Comparison of ENCODE assay signal across 31 cellular contexts in the genomic region with DNA sequence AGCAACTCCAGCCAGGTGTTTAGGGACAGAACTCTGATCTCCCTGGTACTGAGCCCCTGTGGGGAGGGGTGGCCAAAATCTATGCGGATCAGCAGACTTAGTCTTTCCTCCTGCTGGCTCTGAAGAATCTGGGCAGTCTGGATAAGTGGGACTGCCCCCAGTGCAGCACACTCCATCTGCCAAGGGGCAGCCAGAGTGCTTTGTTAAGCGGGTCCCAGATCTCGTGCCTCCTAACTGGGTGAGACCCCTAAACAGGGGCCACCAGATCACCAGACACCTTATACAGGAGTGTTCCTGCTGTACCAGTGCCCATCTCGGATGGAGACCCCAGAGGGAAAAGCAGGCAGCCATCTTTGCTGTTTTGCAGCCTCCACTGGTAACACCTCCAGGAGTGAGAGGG.
DNase-seq lines count a peak whose midpoint lies in the region; TF ChIP-seq lines count a peak whose summit lies in the region.
"Had no signal": no experiment of that assay in that cellular context is flagged by ENCODE, and none has a peak within 500 bp of the region (broad histone marks: within the 10 kb centered on the region; RNA-seq: fewer than 3 reads in every experiment).

No MANE protein-coding gene starts in this region.

- no peaks in the 10 kb centered on the region for H3K27me3 Mint-ChIP-seq in chondrocyte (ENCODE audit: low read depth)
- H3K27me3 Mint-ChIP-seq: B cell; CD4-positive, alpha-beta memory T cell; CD4-positive, alpha-beta T cell; CD4-positive, CD25-positive, alpha-beta regulatory T cell had no signal

- intact Hi-C loops in spleen (cut with DNase I; ENCODE audit: low total_unique reads) = no loop called here

- no peak overlapping the region for H3K4me3 Mint-ChIP-seq in chondrocyte (ENCODE audit: unreplicated experiment)
- H3K4me3 Mint-ChIP-seq: B cell; CD14-positive monocyte; CD4-positive, alpha-beta memory T cell; CD4-positive, alpha-beta T cell; CD4-positive, CD25-positive, alpha-beta regulatory T cell; CD8-positive, alpha-beta memory T cell; CD8-positive, alpha-beta T cell had no signal

- TF ChIP-seq POLR2A in spleen (IDR thresholded peaks at IDR 0.05) = no peak

- H3K4me1 ChIP-seq in spleen = no peaks in the 10 kb centered on the region
- H3K4me1 ChIP-seq: A549; BE2C; BLaER1; BLaER1 treated with 17β-estradiol and CSF1 and Interleukin-3, amounts not matched to agents 10 nM and 100 nM; Caco-2 had no signal

- no peaks in the 10 kb centered on the region for H3K27me3 ChIP-seq in spleen (replicated peaks in 1 of 7)
- H3K27me3 ChIP-seq: BE2C had no signal

- H3K9me3 ChIP-seq in spleen = peaks cover 0 to 15% (median 0%) of the 10 kb centered on the region in 8 donors
- H3K9me3 ChIP-seq: A549, BE2C, Caco-2 had no signal

- no peak overlapping the region for H3K27ac Mint-ChIP-seq in chondrocyte (ENCODE audit: unreplicated experiment)
- H3K27ac Mint-ChIP-seq: B cell; CD14-positive monocyte; CD4-positive, alpha-beta memory T cell; CD4-positive, alpha-beta T cell; CD4-positive, CD25-positive, alpha-beta regulatory T cell; CD8-positive, alpha-beta memory T cell; CD8-positive, alpha-beta T cell had no signal

- peaks cover 39% of the 10 kb centered on the region for H3K9me3 Mint-ChIP-seq in chondrocyte (ENCODE audit: low read depth)

- no peak overlapping the region for H3K27ac ChIP-seq in spleen
- H3K27ac ChIP-seq: 22Rv1; A549; BLaER1; BLaER1 treated with 17β-estradiol and CSF1 and Interleukin-3, amounts not matched to agents 10 nM and 100 nM; C4-2B had no signal

- 77 to 100% (median 86%) methylated on average over 1 to 4 of the region's 4 CpGs for WGBS in spleen, 5 donors

- TF ChIP-seq CTCF in chondrocyte (IDR thresholded peaks at IDR 0.05) (no peak), spleen (IDR thresholded peaks at IDR 0.05 in 8 of 11, conservative IDR thresholded peaks at IDR 0.05 in 3 of 11) (no peak)

- DNase-seq in chondrocyte (ENCODE audit: low spot score) = peak; percentile 47
- DNase-seq in spleen = peak; percentile 40
- DNase-seq in NOMO-1 treated with dmso at 0.1 percent for 144 hours (lab: John Stamatoyannopoulos, UW; ENCODE audit: unreplicated experiment) = no peak
- no peak for DNase-seq in activated CD4-positive, alpha-beta T cell treated with anti-CD3 and anti-CD28 coated beads, Interleukin-2, amount 50 U/mL, for 48 hours
- DNase-seq: 8988T; ACHN; AML-193; BE2C; C1 segment of cervical spinal cord; Caco-2; Calu3; CD4-positive, alpha-beta T cell; CD4-positive, CD25-positive, alpha-beta regulatory T cell; CD8-positive, alpha-beta memory T cell; CD8-positive, alpha-beta T cell; COR-L47; DMS 273 treated with DMSO at 0.1 percent for 48 hours; DMS153; DMS53; DMS79; DMS79 treated with DMSO at 0.1 percent for 48 hours; DND-41; EL had no signal

- no peaks in the 10 kb centered on the region for H3K36me3 ChIP-seq in spleen
- H3K36me3 ChIP-seq: BE2C; BLaER1; BLaER1 treated with 17β-estradiol and CSF1 and Interleukin-3, amounts not matched to agents 10 nM and 100 nM had no signal

- H3K36me3 Mint-ChIP-seq in chondrocyte (ENCODE audit: low read depth) = peaks cover 32% of the 10 kb centered on the region
- H3K36me3 Mint-ChIP-seq: CD14-positive monocyte; CD4-positive, alpha-beta memory T cell; CD4-positive, CD25-positive, alpha-beta regulatory T cell; CD8-positive, alpha-beta memory T cell; CD8-positive, alpha-beta T cell had no signal

- no peak overlapping the region for H3K4me3 ChIP-seq in spleen
- H3K4me3 ChIP-seq: A549; BLaER1; BLaER1 treated with 17β-estradiol and CSF1 and Interleukin-3, amounts not matched to agents 10 nM and 100 nM had no signal

- H3K4me1 Mint-ChIP-seq in chondrocyte (ENCODE audit: low read depth) = no peaks in the 10 kb centered on the region
- H3K4me1 Mint-ChIP-seq: B cell; CD14-positive monocyte; CD4-positive, alpha-beta memory T cell; CD4-positive, CD25-positive, alpha-beta regulatory T cell; CD8-positive, alpha-beta memory T cell had no signal

Comparison
In these comparisons a context has a peak if more than half of its experiments do, and no peak if none do; other contexts are left out.
1. DNase-seq: peak in chondrocyte (single experiment) and spleen (single experiment); none in NOMO-1 treated with dmso at 0.1 percent for 144 hours (single experiment) and activated CD4-positive, alpha-beta T cell treated with anti-CD3 and anti-CD28 coated beads, Interleukin-2, amount 50 U/mL, for 48 hours (0 of 2).